Comparison of ENCODE assay signal across 9 cellular contexts in the genomic region with DNA sequence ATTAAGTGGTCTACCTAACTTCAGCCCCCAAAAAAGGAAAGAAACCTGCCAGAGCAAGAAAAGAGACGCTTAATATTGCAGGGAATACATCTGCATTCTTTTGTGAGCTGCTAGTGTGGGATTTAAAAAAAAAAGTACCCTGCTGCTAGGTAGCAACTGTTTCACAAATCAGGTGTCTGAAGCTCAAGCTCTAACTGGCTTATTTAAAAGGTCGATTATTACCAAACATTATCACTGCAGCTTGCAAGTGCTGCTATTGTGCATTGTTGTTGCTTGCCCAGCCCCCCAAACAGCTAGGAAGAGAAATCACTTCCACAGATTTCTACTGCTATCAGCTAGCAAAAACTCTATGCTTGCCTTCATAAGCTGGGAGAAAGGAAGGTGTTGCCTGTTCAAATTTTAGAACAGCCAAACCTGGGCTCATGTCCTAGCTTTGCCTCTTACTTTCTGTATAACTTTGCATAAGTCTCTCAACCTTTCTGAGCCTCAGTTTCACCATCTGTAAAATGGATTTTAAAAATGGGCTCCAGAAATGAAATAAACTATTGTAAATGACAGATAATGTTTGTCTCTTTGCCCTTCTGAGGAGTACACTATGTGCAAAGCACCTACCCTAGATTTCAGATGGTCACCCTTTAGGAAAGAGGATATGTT.
DNase-seq lines count a peak whose midpoint lies in the region; TF ChIP-seq lines count a peak whose summit lies in the region.
"Had no signal": no experiment of that assay in that cellular context is flagged by ENCODE, and none has a peak within 500 bp of the region (broad histone marks: within the 10 kb centered on the region; RNA-seq: fewer than 3 reads in every experiment).

No MANE protein-coding gene starts in this region.

- no peaks in the 10 kb centered on the region for H3K9me2 ChIP-seq in Loucy (replicated peaks; ENCODE audit: low read depth, low read length)

- intact Hi-C loops in dorsolateral prefrontal cortex (cut with DNase I): loop anchor here in 1 of 2 donors (10.0 kb wide), 1 partner anchor 124 kb away; no protein-coding TSS in a partner anchor

- no peaks in the 10 kb centered on the region for H3F3A ChIP-seq in Loucy (ENCODE audit: low read depth)

- peak overlapping the region; percentile 57 for H3K4me2 ChIP-seq in Loucy (ENCODE audit: low read depth, low read length, poor library complexity, severe bottlenecking)

- H4K20me1 ChIP-seq in Loucy (ENCODE audit: insufficient read depth, low read length, poor library complexity, severe bottlenecking): no peaks in the 10 kb centered on the region

- DNase-seq in dorsolateral prefrontal cortex: peak in 1 of 10 donors; percentile 43
- no peak for DNase-seq in cerebellar cortex (ENCODE audit: low spot score)
- no peak for DNase-seq in ureter (ENCODE audit: low spot score)
- DNase-seq in NCI-H2171 (lab: John Stamatoyannopoulos, UW): no peak
- DNase-seq: NCI-H524 treated with DMSO at 0.1 percent for 48 hours; stimulated activated naive CD8-positive, alpha-beta T cell treated with anti-CD3 and anti-CD28 coated beads, Interleukin-15, amount 100 ng/mL, for 72 hours had no signal

- peaks cover 2% of the 10 kb centered on the region; the same call in 1 of the 2 replicates for H3K9me3 ChIP-seq in Loucy (ENCODE audit: insufficient read depth, low read depth, low read length)
- no peaks in the 10 kb centered on the region for H3K9me3 ChIP-seq in mononuclear cell (ENCODE audit: low read depth, low read length)
- no peaks in the 10 kb centered on the region for H3K9me3 ChIP-seq in stomach smooth muscle (ENCODE audit: control insufficient read depth in 2 of 2, low read length in 2 of 2)

- TF ChIP-seq CTCF in Loucy (conservative IDR thresholded peaks at IDR 0.05; ENCODE audit: low read length) (no peak), dorsolateral prefrontal cortex (IDR thresholded peaks at IDR 0.05 in 54 of 56, conservative IDR thresholded peaks at IDR 0.05 in 2 of 56; ENCODE audit: low read depth in 1 of 56, partially characterized antibody in 56 of 56) (no peak)

- H3K79me2 ChIP-seq in Loucy (ENCODE audit: insufficient read depth, low read length): peaks cover 88% of the 10 kb centered on the region

- H3K27ac ChIP-seq in dorsolateral prefrontal cortex: peak overlapping the region in 36 of 59 donors; percentile 2 to 73 (median 41)
- no peak overlapping the region for H3K27ac ChIP-seq in stomach smooth muscle (ENCODE audit: low read length)

- H3K4me3 ChIP-seq in Loucy (ENCODE audit: low read length, poor library complexity, severe bottlenecking): no peak overlapping the region
- H3K4me3 ChIP-seq in dorsolateral prefrontal cortex: peak overlapping the region in 39 of 59 donors; percentile 4 to 54 (median 27)
- peak overlapping the region; percentile 14 for H3K4me3 ChIP-seq in mononuclear cell (ENCODE audit: low read length)
- peak overlapping the region; percentile 56 to 65 for H3K4me3 ChIP-seq in stomach smooth muscle (ENCODE audit: low read length in 2 of 2)

- H3K36me3 ChIP-seq in Loucy (ENCODE audit: insufficient read depth, low read length) (no peaks in the 10 kb centered on the region), stomach smooth muscle (ENCODE audit: control insufficient read depth in 2 of 2, insufficient read depth in 2 of 2, low read length in 2 of 2) (no peaks in the 10 kb centered on the region)

- H3K9ac ChIP-seq in Loucy (ENCODE audit: low read depth, low read length, poor library complexity, severe bottlenecking): no peak overlapping the region
- H3K9ac ChIP-seq in stomach smooth muscle (ENCODE audit: low read length in 2 of 2): peak overlapping the region; percentile 3 to 58

- no peaks in the 10 kb centered on the region for H3K27me3 ChIP-seq in Loucy (ENCODE audit: insufficient read depth, low read length, poor library complexity, severe bottlenecking)
- no peaks in the 10 kb centered on the region for H3K27me3 ChIP-seq in dorsolateral prefrontal cortex
- no peaks in the 10 kb centered on the region for H3K27me3 ChIP-seq in mononuclear cell (ENCODE audit: insufficient read depth, low read length)
- H3K27me3 ChIP-seq in stomach smooth muscle (ENCODE audit: control insufficient read depth in 1 of 2, insufficient read depth in 2 of 2, low read length in 2 of 2): no peaks in the 10 kb centered on the region

- H3K4me1 ChIP-seq in Loucy (ENCODE audit: insufficient read depth, low read length, poor library complexity, severe bottlenecking): peaks cover 58% of the 10 kb centered on the region
- peaks cover 17% of the 10 kb centered on the region for H3K4me1 ChIP-seq in mononuclear cell (ENCODE audit: insufficient read depth, low read length)
- H3K4me1 ChIP-seq in stomach smooth muscle (ENCODE audit: control insufficient read depth, insufficient read depth, low read length): peaks cover 4% of the 10 kb centered on the region

- H2AFZ ChIP-seq in Loucy (ENCODE audit: low read length): no peak overlapping the region
